ENCODE assay signal across 16 cellular contexts in the genomic region with DNA sequence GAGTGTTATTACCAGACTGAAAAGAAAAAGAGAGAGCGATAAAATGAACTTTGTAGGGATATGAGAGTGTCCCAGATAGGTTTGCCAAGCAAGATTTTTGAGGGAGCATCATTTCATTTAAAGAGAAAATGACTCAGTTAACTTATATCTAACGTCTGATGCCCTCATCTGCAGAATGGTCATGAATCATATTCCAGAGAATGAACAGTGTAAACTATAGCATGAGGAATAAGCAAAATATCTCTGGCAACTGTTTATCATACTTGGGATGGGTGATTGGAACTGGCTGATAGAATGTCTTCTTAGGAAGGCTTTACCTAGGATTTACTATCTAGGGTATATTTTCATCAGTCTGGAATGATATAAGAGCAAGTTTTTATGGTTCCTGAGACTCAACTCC.
A peak's percentile ranks its signal among the peaks of the same experiment; 100 is the strongest.
DNase-seq lines count a peak whose midpoint lies in the region; ATAC-seq and TF ChIP-seq lines count a peak whose summit lies in the region.
"Had no signal": no experiment of that assay in that cellular context is flagged by ENCODE, and none has a peak within 500 bp of the region (broad histone marks: within the 10 kb centered on the region; RNA-seq: fewer than 3 reads in every experiment).

No MANE protein-coding gene starts in this region.

- no peaks in the 10 kb centered on the region for H3K36me3 Mint-ChIP-seq in T-helper 17 cell (ENCODE audit: low read depth)

- intact Hi-C loops in Panc1 (cut with micrococcal nuclease; ENCODE audit: unreplicated experiment) (no loop called here), transverse colon (cut with DNase I; ENCODE audit: low total_unique reads) (no loop called here)

- no peak for ATAC-seq in Panc1
- peak; percentile 77 for ATAC-seq in foreskin keratinocyte
- no peak for ATAC-seq in HG02588 (IDR thresholded peaks at IDR 0.05; ENCODE audit: unreplicated experiment)
- no peak for ATAC-seq in T-helper 17 cell
- ATAC-seq: GM23338 had no signal

- H3K27ac ChIP-seq in Panc1 (ENCODE audit: low read length) (no peak overlapping the region), brain microvascular endothelial cell (no peak overlapping the region), foreskin keratinocyte (no peak overlapping the region), transverse colon (no peak overlapping the region)

- no peak for TF ChIP-seq EP300 in transverse colon (IDR thresholded peaks at IDR 0.05; ENCODE audit: low read depth)

- H3K36me3 ChIP-seq in Panc1 (ENCODE audit: control insufficient read depth, insufficient read depth, low read length) (no peaks in the 10 kb centered on the region), brain microvascular endothelial cell (replicated peaks) (no peaks in the 10 kb centered on the region), transverse colon (no peaks in the 10 kb centered on the region)

- WGBS in transverse colon (ENCODE audit: low coverage in 1 of 2), 2 donors: 50 to 64% methylated on average over 2 of the region's 2 CpGs

- in situ Hi-C loops in Panc1 (cut with HindIII; ENCODE audit: low pct_unique_long_range_greater_than_20kb, low sequenced_read_pairs) (no loop called here), brain microvascular endothelial cell (cut with HindIII; ENCODE audit: low pct_ligation_motif_present, low sequenced_read_pairs) (no loop called here), transverse colon (cut with MboI; ENCODE audit: low pct_ligation_motif_present in 1 of 4, low pct_unique_long_range_greater_than_20kb in 1 of 4, low sequenced_read_pairs in 3 of 4) (no loop called here)

- TF ChIP-seq CTCF in Panc1 (IDR thresholded peaks at IDR 0.05): no peak
- TF ChIP-seq CTCF in brain microvascular endothelial cell (IDR thresholded peaks at IDR 0.05; ENCODE audit: low read depth, low read length, missing control alignments): no peak
- no peak for TF ChIP-seq CTCF in foreskin keratinocyte (conservative IDR thresholded peaks at IDR 0.05)
- TF ChIP-seq CTCF in transverse colon (IDR thresholded peaks at IDR 0.05): no peak

- TF ChIP-seq POLR2A in transverse colon (IDR thresholded peaks at IDR 0.05): no peak

- H3K4me3 ChIP-seq in Panc1 (ENCODE audit: low read depth in 2 of 2, low read length in 2 of 2) (no peak overlapping the region), brain microvascular endothelial cell (ENCODE audit: low read depth, low read length) (no peak overlapping the region), transverse colon (no peak overlapping the region)
- H3K4me3 ChIP-seq: GM23338 had no signal

- H3K9me3 ChIP-seq in Panc1 (ENCODE audit: control insufficient read depth, insufficient read depth, low read depth, low read length): no peaks in the 10 kb centered on the region
- H3K9me3 ChIP-seq in transverse colon: no peaks in the 10 kb centered on the region
- H3K9me3 ChIP-seq in T-helper 17 cell (ENCODE audit: control insufficient read depth, low read length, poor library complexity, severe bottlenecking): no peaks in the 10 kb centered on the region

- H3K4me1 ChIP-seq in Panc1 (ENCODE audit: control insufficient read depth, insufficient read depth, low read length) (no peaks in the 10 kb centered on the region), foreskin keratinocyte (peaks cover 15% of the 10 kb centered on the region), transverse colon (no peaks in the 10 kb centered on the region)

- no peak overlapping the region for H3K4me3 Mint-ChIP-seq in T-helper 17 cell
- H3K4me3 Mint-ChIP-seq: B cell; CD4-positive, alpha-beta T cell; GM23338 had no signal

- POLR2A ChIA-PET in Panc1 (lab: Charles Lee): no interaction called here

- CTCF ChIA-PET in Panc1 (lab: Charles Lee): no interaction called here

- peak; percentile 77 for DNase-seq in EH (ENCODE audit: low read depth)
- peak; percentile 20 for DNase-seq in Panc1 (ENCODE audit: low read depth, low spot score)
- DNase-seq in brain microvascular endothelial cell: peak; percentile 20
- DNase-seq in foreskin keratinocyte: peak; percentile 36 to 75
- DNase-seq in transverse colon: no peak
- DNase-seq in stimulated activated CD4-positive, alpha-beta T cell treated with anti-CD3 and anti-CD28 coated beads, Interleukin-4, amount 100 ng/mL, for 24 hours: no peak
- no peak for DNase-seq in T-helper 17 cell
- DNase-seq: CD4-positive, alpha-beta T cell; KG1; NCI-H1092; NCI-H2081 treated with DMSO at 0.1 percent for 48 hours; NCI-H524 treated with DMSO at 0.1 percent for 48 hours; SHP77 treated with DMSO at 0.1 percent for 48 hours had no signal

- H3K27me3 ChIP-seq in Panc1 (ENCODE audit: control insufficient read depth, insufficient read depth, low read length) (no peaks in the 10 kb centered on the region), brain microvascular endothelial cell (replicated peaks) (no peaks in the 10 kb centered on the region), foreskin keratinocyte (no peaks in the 10 kb centered on the region), transverse colon (no peaks in the 10 kb centered on the region)

- BruUV-seq in Panc1 (replicated peaks; lab: Mats Ljungman, UMichigan): no TSS peak

- H3K27me3 Mint-ChIP-seq in T-helper 17 cell: peaks cover 6% of the 10 kb centered on the region
- H3K27me3 Mint-ChIP-seq: B cell had no signal

- H3K27ac Mint-ChIP-seq in T-helper 17 cell: no peak overlapping the region
- H3K27ac Mint-ChIP-seq: B cell; CD4-positive, alpha-beta T cell; GM23338 had no signal

- H3K4me1 Mint-ChIP-seq in T-helper 17 cell: no peaks in the 10 kb centered on the region
- H3K4me1 Mint-ChIP-seq: B cell had no signal

Comparison
In these comparisons a context has a peak if more than half of its experiments do, and no peak if none do; other contexts are left out.
1. DNase-seq: peak in EH (single experiment), Panc1 (single experiment), brain microvascular endothelial cell (single experiment) and foreskin keratinocyte (2 of 2); none in transverse colon (single experiment), stimulated activated CD4-positive, alpha-beta T cell treated with anti-CD3 and anti-CD28 coated beads, Interleukin-4, amount 100 ng/mL, for 24 hours (single experiment) and T-helper 17 cell (0 of 3).